31 cellular contexts compared by ENCODE assay signal in the genomic region with DNA sequence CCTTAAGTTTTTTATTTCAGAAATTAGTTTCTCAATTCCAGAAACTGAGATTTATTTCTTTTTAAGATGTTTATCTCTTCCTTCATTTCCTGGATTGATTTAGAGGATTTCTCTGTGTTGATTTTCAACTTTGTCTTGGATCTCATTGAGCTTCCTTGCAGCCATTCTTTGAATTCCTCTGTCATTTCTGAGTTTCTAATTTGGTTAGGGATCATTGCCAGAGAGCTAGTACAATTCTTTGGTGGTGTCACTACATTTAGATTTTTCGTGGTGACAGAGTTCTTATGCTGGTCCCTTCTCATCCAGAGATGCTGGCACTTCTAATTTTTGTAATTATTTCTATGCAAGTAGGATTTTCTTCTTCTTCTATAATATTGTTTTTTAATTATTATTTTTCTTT.
"Had no signal": no experiment of that assay in that cellular context is flagged by ENCODE, and none has a peak within 500 bp of the region (broad histone marks: within the 10 kb centered on the region; RNA-seq: fewer than 3 reads in every experiment).

No MANE protein-coding gene starts in this region.

- H3K4me1 Mint-ChIP-seq: activated naive CD8-positive, alpha-beta T cell treated with anti-CD3 and anti-CD28 coated beads for 36 hours; naive thymus-derived CD8-positive, alpha-beta T cell; neural crest cell had no signal

- DNase-seq: activated CD4-positive, alpha-beta T cell treated with anti-CD3 and anti-CD28 coated beads for 48 hours; activated CD4-positive, alpha-beta T cell treated with anti-CD3 and anti-CD28 coated beads, Interleukin-2, amount 50 U/mL, for 48 hours; activated CD8-positive, alpha-beta memory T cell treated with anti-CD3 and anti-CD28 coated beads, Interleukin-2, amount 50 U/mL, for 4 hours; activated effector memory CD4-positive, alpha-beta T cell treated with anti-CD3 and anti-CD28 coated beads, Interleukin-2, amount 50 U/mL, for 16 hours; activated naive CD4-positive, alpha-beta T cell treated with anti-CD3 and anti-CD28 coated beads for 36 hours; activated naive CD8-positive, alpha-beta T cell treated with anti-CD3 and anti-CD28 coated beads for 36 hours; activated T-cell treated with anti-CD3 and anti-CD28 coated beads, Interleukin-2, amount 50 U/mL, for 1 hour; caudate nucleus; islet precursor cell; left colon; mammary epithelial cell; naive thymus-derived CD8-positive, alpha-beta T cell; occipital lobe; right cardiac atrium; spleen; stimulated activated CD4-positive, alpha-beta T cell treated with anti-CD3 and anti-CD28 coated beads, Interleukin-2, amount 100 ng/mL, for 48 hours; stimulated activated naive CD4-positive, alpha-beta T cell treated with Interleukin-2 at 50 U/mL for 16 hours; T-helper 1 cell; T-helper 9 cell had no signal

- H3K27me3 Mint-ChIP-seq: activated naive CD8-positive, alpha-beta T cell treated with anti-CD3 and anti-CD28 coated beads for 36 hours; dendritic cell treated with granulocyte-macrophage colony-stimulating factor and Interleukin-4, amounts not matched to agents 40 ng/mL and 50 ng/mL, for 4 days had no signal

- ATAC-seq: activated CD4-positive, CD25-positive, alpha-beta regulatory T cell treated with anti-CD3 and anti-CD28 coated beads, Interleukin-2, amount 50 U/mL, for 24 hours; gastroesophageal sphincter; left colon; naive thymus-derived CD8-positive, alpha-beta T cell; right cardiac atrium had no signal

- H3K27ac Mint-ChIP-seq: activated naive CD4-positive, alpha-beta T cell treated with anti-CD3 and anti-CD28 coated beads for 36 hours; activated naive CD8-positive, alpha-beta T cell treated with anti-CD3 and anti-CD28 coated beads for 36 hours; activated T-helper 1 cell treated with anti-CD3 and anti-CD28 coated beads, Interleukin-12 subunit alpha, Interleukin-12 subunit beta, Interleukin-2, Interleukin-4 antibody, amounts not matched to agents 30 ng/mL and 10 ng/mL and 1 ng/mL, durations not matched to agents 14 hours and 24 hours and 36 hours; dendritic cell treated with granulocyte-macrophage colony-stimulating factor and Interleukin-4, amounts not matched to agents 40 ng/mL and 50 ng/mL, for 4 days; mesothelial cell of epicardium; naive thymus-derived CD8-positive, alpha-beta T cell had no signal

- H3K4me2 ChIP-seq: hepatocyte had no signal

- H3K36me3 ChIP-seq: ascending aorta, esophagus muscularis mucosa, gastroesophageal sphincter, spleen, tibial nerve had no signal

- H3K9ac ChIP-seq: parathyroid adenoma had no signal

- H3K27ac ChIP-seq: ascending aorta, esophagus muscularis mucosa, gastroesophageal sphincter, hepatocyte, parathyroid adenoma, spleen, tibial nerve, VCaP had no signal

- H3K4me1 ChIP-seq: ascending aorta, gastroesophageal sphincter, parathyroid adenoma, spleen, tibial nerve had no signal

- H3K79me2 ChIP-seq: hepatocyte, parathyroid adenoma had no signal

- H3K4me3 ChIP-seq: ascending aorta, esophagus muscularis mucosa, gastroesophageal sphincter, hepatocyte, spleen, tibial nerve had no signal

- H3K4me3 Mint-ChIP-seq: activated naive CD4-positive, alpha-beta T cell treated with anti-CD3 and anti-CD28 coated beads for 36 hours; activated naive CD8-positive, alpha-beta T cell treated with anti-CD3 and anti-CD28 coated beads for 36 hours; activated T-helper 1 cell treated with anti-CD3 and anti-CD28 coated beads, Interleukin-12 subunit alpha, Interleukin-12 subunit beta, Interleukin-2, Interleukin-4 antibody, amounts not matched to agents 30 ng/mL and 10 ng/mL and 1 ng/mL, durations not matched to agents 14 hours and 24 hours and 36 hours; dendritic cell treated with granulocyte-macrophage colony-stimulating factor and Interleukin-4, amounts not matched to agents 40 ng/mL and 50 ng/mL, for 4 days; mesothelial cell of epicardium; naive thymus-derived CD8-positive, alpha-beta T cell; neural crest cell had no signal

- H3K27me3 ChIP-seq: ascending aorta, esophagus muscularis mucosa, gastroesophageal sphincter, hepatocyte, spleen, tibial nerve had no signal

- H3K36me3 Mint-ChIP-seq: activated naive CD8-positive, alpha-beta T cell treated with anti-CD3 and anti-CD28 coated beads for 36 hours; naive thymus-derived CD8-positive, alpha-beta T cell had no signal

- H2AFZ ChIP-seq: hepatocyte, parathyroid adenoma had no signal
